ENCODE assay signal across 8 cellular contexts in the genomic region with DNA sequence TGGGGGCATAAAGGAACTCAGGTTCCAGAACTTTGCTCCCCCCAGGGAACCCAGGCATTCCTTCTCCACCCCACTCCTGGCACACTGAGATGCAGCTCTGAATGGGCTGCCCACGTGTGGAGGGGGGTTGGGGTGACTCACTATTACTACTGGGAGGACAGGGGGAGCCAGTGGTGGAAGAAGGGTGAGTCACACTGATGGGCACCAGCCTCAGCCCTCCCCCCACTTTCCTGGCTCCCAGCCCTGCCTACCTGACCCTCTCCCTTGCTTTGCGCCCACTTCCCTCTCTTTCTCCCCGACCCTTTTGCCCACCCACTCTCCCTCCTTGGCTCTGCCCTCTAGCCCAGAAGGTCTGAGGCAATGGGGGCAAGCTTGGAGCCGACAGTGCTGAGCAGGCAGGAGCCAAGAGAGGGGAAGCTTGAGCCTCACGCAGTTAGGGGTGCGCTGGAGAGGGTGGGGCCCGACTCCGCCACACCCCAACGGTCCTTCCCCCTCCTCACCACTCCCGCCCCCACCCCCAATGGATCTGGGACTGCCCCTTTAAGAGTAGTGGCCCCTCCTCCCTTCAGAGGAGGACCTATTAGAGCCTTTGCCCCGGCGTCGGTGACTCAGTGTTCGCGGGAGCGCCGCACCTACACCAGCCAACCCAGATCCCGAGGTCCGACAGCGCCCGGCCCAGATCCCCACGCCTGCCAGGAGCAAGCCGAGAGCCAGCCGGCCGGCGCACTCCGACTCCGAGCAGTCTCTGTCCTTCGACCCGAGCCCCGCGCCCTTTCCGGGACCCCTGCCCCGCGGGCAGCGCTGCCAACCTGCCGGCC. TPM values are rescaled to one million over a fixed set of nuclear protein-coding genes. Genes with fewer than 3 reads are reported as not detected.
DNase-seq lines count a peak whose midpoint lies in the region; ATAC-seq and TF ChIP-seq lines count a peak whose summit lies in the region.

A gene (plus strand): TSS at position 611 of the 818 bp plus-strand sequence. CDS start 208 bp downstream, outside the sequence.

- peaks cover 13% of the 10 kb centered on the region for H3K23me2 ChIP-seq in H9 (ENCODE audit: insufficient read length, low read depth, low read length, poor library complexity, severe bottlenecking)

- H3K4me3 ChIP-seq in NB4 (ENCODE audit: low read depth, low read length) = peak within 1 kb of the TSS; percentile 93
- H3K4me3 ChIP-seq in parathyroid adenoma (ENCODE audit: low read depth, low read length) = peak within 1 kb of the TSS; percentile 100
- H3K4me3 ChIP-seq in tibial nerve = peak within 1 kb of the TSS; percentile 85 to 94 (median 90)

- peak; percentile 79 for ATAC-seq in activated naive CD8-positive, alpha-beta T cell treated with anti-CD3 and anti-CD28 coated beads, Interleukin-2, amount 10 ng/mL, durations not matched to agents 7 days and 5 days (ENCODE audit: low read depth)
- ATAC-seq in Right ventricle myocardium inferior = peak; percentile 92

- H3K4me1 Mint-ChIP-seq in H9 = peaks cover 31 to 46% of the 10 kb centered on the region in 2 experiments
- peaks cover 11% of the 10 kb centered on the region for H3K4me1 Mint-ChIP-seq in activated naive CD8-positive, alpha-beta T cell treated with anti-CD3 and anti-CD28 coated beads, Interleukin-2, amount 10 ng/mL, durations not matched to agents 7 days and 5 days

- peak within 1 kb of the TSS; percentile 53 for H3K9ac ChIP-seq in H9 (ENCODE audit: extremely low read depth, insufficient read length, low read length)
- peak within 1 kb of the TSS; percentile 92 for H3K9ac ChIP-seq in parathyroid adenoma

- H3K4me1 ChIP-seq in H9 (ENCODE audit: insufficient read depth, low read length) = no peaks in the 10 kb centered on the region
- peaks cover 8% of the 10 kb centered on the region for H3K4me1 ChIP-seq in parathyroid adenoma
- peaks cover 0 to 68% (median 35%) of the 10 kb centered on the region in 4 donors for H3K4me1 ChIP-seq in tibial nerve

- H3K79me2 ChIP-seq in H9 (ENCODE audit: insufficient read depth, low read length) (no peaks in the 10 kb centered on the region), parathyroid adenoma (peaks cover 23% of the 10 kb centered on the region)

- peaks cover 10% of the 10 kb centered on the region for H3K27me3 Mint-ChIP-seq in H9 (ENCODE audit: low read depth)
- peaks cover 81% of the 10 kb centered on the region for H3K27me3 Mint-ChIP-seq in activated naive CD8-positive, alpha-beta T cell treated with anti-CD3 and anti-CD28 coated beads, Interleukin-2, amount 10 ng/mL, durations not matched to agents 7 days and 5 days

- no CpG with 5 or more reads among the region's 37 CpGs for WGBS in H9 (ENCODE audit: extremely low coverage, insufficient read length, low lambda C conversion rate)
- WGBS in tibial nerve, 2 donors = 1% methylated on average over 8 to 23 of the region's 37 CpGs

- TF ChIP-seq EP300 in tibial nerve (IDR thresholded peaks at IDR 0.05) = peak; percentile 45 to 98

- no peak within 1 kb of the TSS for H2BK15ac ChIP-seq in H9 (ENCODE audit: low read depth, low read length)

- peak within 1 kb of the TSS; percentile 95 for H3K4me2 ChIP-seq in H9 (ENCODE audit: insufficient read depth, insufficient read length, low read length)
- peak within 1 kb of the TSS; percentile 78 for H3K4me2 ChIP-seq in parathyroid adenoma (ENCODE audit: low read length)

- POLR2A ChIA-PET in activated naive CD8-positive, alpha-beta T cell treated with anti-CD3 and anti-CD28 coated beads, Interleukin-2, amount 10 ng/mL, durations not matched to agents 7 days and 5 days (lab: Charles Lee) = interaction anchor here (1.0 to 2.5 kb wide), 4 partner anchors 12 to 79 kb away, joined by 3 to 9 read pairs (median 6); a partner anchor contains a TSS

- no peak within 1 kb of the TSS for H4K91ac ChIP-seq in H9 (ENCODE audit: insufficient read length, low read depth, low read length)

- no peak within 1 kb of the TSS for H2BK20ac ChIP-seq in H9 (ENCODE audit: low read depth, low read length, poor library complexity, severe bottlenecking)

- H3K36me3 ChIP-seq in parathyroid adenoma (ENCODE audit: control insufficient read depth, insufficient read depth, low read length) = no peaks in the 10 kb centered on the region
- no peaks in the 10 kb centered on the region for H3K36me3 ChIP-seq in tibial nerve

- intact Hi-C loops in Right ventricle myocardium inferior (cut with DNase I) = no loop called here

- no peaks in the 10 kb centered on the region; a peak in 1 of 5 replicates for H3K9me3 Mint-ChIP-seq in H9
- H3K9me3 Mint-ChIP-seq in activated naive CD8-positive, alpha-beta T cell treated with anti-CD3 and anti-CD28 coated beads, Interleukin-2, amount 10 ng/mL, durations not matched to agents 7 days and 5 days = no peaks in the 10 kb centered on the region

- TF ChIP-seq POLR2A in NB4 (IDR thresholded peaks at IDR 0.05; ENCODE audit: extremely low read depth, insufficient read length) (peak; percentile 77), tibial nerve (IDR thresholded peaks at IDR 0.05) (peak; percentile 96 to 97)

- H4K5ac ChIP-seq in H9 (ENCODE audit: insufficient read length, low read depth, low read length) = no peak within 1 kb of the TSS

- peak within 1 kb of the TSS; percentile 38 for H3K14ac ChIP-seq in H9 (ENCODE audit: insufficient read depth, low read length)

- H3K18ac ChIP-seq in H9 (ENCODE audit: insufficient read length, low read depth, low read length) = peak within 1 kb of the TSS; percentile 36

- H3K36me3 Mint-ChIP-seq in H9 (ENCODE audit: insufficient read depth in 1 of 3, low read depth in 3 of 3) = peaks cover 0 to under 1% (median 0%) of the 10 kb centered on the region in 3 experiments; a peak in 2 of 7 replicates
- H3K36me3 Mint-ChIP-seq in activated naive CD8-positive, alpha-beta T cell treated with anti-CD3 and anti-CD28 coated beads, Interleukin-2, amount 10 ng/mL, durations not matched to agents 7 days and 5 days = no peaks in the 10 kb centered on the region

- H2BK5ac ChIP-seq in H9 (ENCODE audit: insufficient read length, low read length) = no peak within 1 kb of the TSS

- H3K79me1 ChIP-seq in H9 (ENCODE audit: insufficient read depth, low read depth, low read length, poor library complexity, severe bottlenecking) = no peaks in the 10 kb centered on the region

- H3K23ac ChIP-seq in H9 (ENCODE audit: insufficient read length, low read depth, low read length) = no peak within 1 kb of the TSS

- H2BK12ac ChIP-seq in H9 (ENCODE audit: insufficient read length, low read depth, low read length) = no peak within 1 kb of the TSS

- H3K4me3 Mint-ChIP-seq in H9 = peak within 1 kb of the TSS; percentile 80 to 93
- H3K4me3 Mint-ChIP-seq in activated naive CD8-positive, alpha-beta T cell treated with anti-CD3 and anti-CD28 coated beads, Interleukin-2, amount 10 ng/mL, durations not matched to agents 7 days and 5 days = peak within 1 kb of the TSS; percentile 83

- H2AFZ ChIP-seq in H9 (ENCODE audit: low read length) (no peak within 1 kb of the TSS), parathyroid adenoma (peak within 1 kb of the TSS; percentile 64)

- no peaks in the 10 kb centered on the region for H4K20me1 ChIP-seq in H9 (ENCODE audit: control insufficient read depth, insufficient read depth, insufficient read length)

- H3K9me3 ChIP-seq in H9 (ENCODE audit: control insufficient read depth, low read depth, low read length) (no peaks in the 10 kb centered on the region), parathyroid adenoma (ENCODE audit: control insufficient read depth, low read length) (no peaks in the 10 kb centered on the region), tibial nerve (no peaks in the 10 kb centered on the region)

- no peak within 1 kb of the TSS for H2BK120ac ChIP-seq in H9 (ENCODE audit: low read depth, low read length, poor library complexity, severe bottlenecking)

- DNase-seq in EH (ENCODE audit: low read depth) = peak; percentile 97
- peak; percentile 89 for DNase-seq in H9
- peak; percentile 96 for DNase-seq in NB4 (ENCODE audit: low read depth)
- peak; percentile 73 to 86 for DNase-seq in SW 1271 (lab: John Stamatoyannopoulos, UW)
- DNase-seq in activated naive CD8-positive, alpha-beta T cell treated with anti-CD3 and anti-CD28 coated beads, Interleukin-2, amount 10 ng/mL, durations not matched to agents 7 days and 5 days = no peak
- DNase-seq in Right ventricle myocardium inferior (ENCODE audit: missing footprints) = peak; percentile 94
- DNase-seq in tibial nerve (ENCODE audit: low spot score in 2 of 2) = peak; percentile 86 to 92

- no peak within 1 kb of the TSS for H2AK5ac ChIP-seq in H9 (ENCODE audit: insufficient read length, low read length)

- TF ChIP-seq CTCF in H9 (conservative IDR thresholded peaks at IDR 0.05) = no peak
- TF ChIP-seq CTCF in NB4 (IDR thresholded peaks at IDR 0.05; ENCODE audit: low read depth, low read length) = no peak
- TF ChIP-seq CTCF in parathyroid adenoma (IDR thresholded peaks at IDR 0.05) = no peak
- peak in 2 of 5 experiments; percentile 18 to 28 for TF ChIP-seq CTCF in tibial nerve (IDR thresholded peaks at IDR 0.05)

- H3K27ac ChIP-seq in H9 (ENCODE audit: insufficient read length, low read depth, low read length) (no peak within 1 kb of the TSS), parathyroid adenoma (peak within 1 kb of the TSS; percentile 89), tibial nerve (peak within 1 kb of the TSS; percentile 92 to 98 (median 96))

- no peak within 1 kb of the TSS for H3T11ph ChIP-seq in H9 (ENCODE audit: low read length)

- H3K27me3 ChIP-seq in H9 (ENCODE audit: insufficient read depth, low read length) (no peaks in the 10 kb centered on the region), parathyroid adenoma (ENCODE audit: control insufficient read depth, insufficient read depth, low read length) (no peaks in the 10 kb centered on the region), tibial nerve (no peaks in the 10 kb centered on the region)

- H3K56ac ChIP-seq in H9 (ENCODE audit: insufficient read length, low read depth, low read length) = no peak within 1 kb of the TSS

- peak within 1 kb of the TSS in 2 of 3 experiments; percentile 71 to 85; a peak in 5 of 7 replicates for H3K27ac Mint-ChIP-seq in H9
- no peak within 1 kb of the TSS for H3K27ac Mint-ChIP-seq in activated naive CD8-positive, alpha-beta T cell treated with anti-CD3 and anti-CD28 coated beads, Interleukin-2, amount 10 ng/mL, durations not matched to agents 7 days and 5 days

- no peak within 1 kb of the TSS for H3K4ac ChIP-seq in H9 (ENCODE audit: low read depth, low read length)

- no peak within 1 kb of the TSS for H4K8ac ChIP-seq in H9 (replicated peaks; ENCODE audit: insufficient read length, low read depth, low read length)

RNA-seq across cellular contexts. Expression of the gene that starts here (rescaled TPM):
- total RNA-seq in H9 (2021) = 51.0 and 52.7 TPM in 2 replicates
- total RNA-seq in activated naive CD8-positive, alpha-beta T cell treated with anti-CD3 and anti-CD28 coated beads, Interleukin-2, amount 10 ng/mL, durations not matched to agents 7 days and 5 days = 10 to 100 TPM; 11.7 to 13.0 TPM
- total RNA-seq in Right ventricle myocardium inferior = 288 TPM
- 100 to 1,000 TPM; 371 to 501 (median 419) TPM for total RNA-seq in tibial nerve
